Comparison of ENCODE assay signal across 7 cellular contexts in the genomic region with DNA sequence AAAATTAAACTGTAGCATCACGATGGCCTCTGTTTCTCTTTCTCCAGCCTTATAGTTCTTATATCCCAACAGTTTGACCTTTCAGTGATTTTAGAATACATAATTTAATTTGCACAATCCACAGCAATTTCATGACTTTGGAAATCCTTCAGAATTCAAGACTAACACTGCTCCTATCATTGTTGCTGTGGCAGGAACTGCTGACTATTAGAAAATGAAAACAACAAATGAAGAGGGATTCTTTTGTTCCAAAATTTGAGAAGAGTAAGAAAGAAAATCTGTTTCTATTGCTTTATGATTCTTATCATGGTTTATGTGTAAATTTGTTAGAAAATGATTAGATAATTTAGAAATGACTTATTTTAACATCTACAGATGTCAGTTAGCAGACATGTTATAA.
"Had no signal": no experiment of that assay in that cellular context is flagged by ENCODE, and none has a peak within 500 bp of the region (broad histone marks: within the 10 kb centered on the region; RNA-seq: fewer than 3 reads in every experiment).

No MANE protein-coding gene starts in this region.

- H3K4me3 Mint-ChIP-seq: H9, IgD-negative memory B cell had no signal

- H3K27me3 Mint-ChIP-seq: IgD-negative memory B cell had no signal

- H2AFZ ChIP-seq: GM23248 had no signal

- H3K36me3 Mint-ChIP-seq: IgD-negative memory B cell had no signal

- H3K4me3 ChIP-seq: GM23248 had no signal

- DNase-seq: GM23248, H9, HCEC 1CT, KG1 had no signal

- H3K27ac Mint-ChIP-seq: IgD-negative memory B cell had no signal

- H3K27ac ChIP-seq: GM23248 had no signal

- FAIRE-seq: H1, HTR-8/SVneo had no signal
